11 cellular contexts compared by ENCODE assay signal in the genomic region with DNA sequence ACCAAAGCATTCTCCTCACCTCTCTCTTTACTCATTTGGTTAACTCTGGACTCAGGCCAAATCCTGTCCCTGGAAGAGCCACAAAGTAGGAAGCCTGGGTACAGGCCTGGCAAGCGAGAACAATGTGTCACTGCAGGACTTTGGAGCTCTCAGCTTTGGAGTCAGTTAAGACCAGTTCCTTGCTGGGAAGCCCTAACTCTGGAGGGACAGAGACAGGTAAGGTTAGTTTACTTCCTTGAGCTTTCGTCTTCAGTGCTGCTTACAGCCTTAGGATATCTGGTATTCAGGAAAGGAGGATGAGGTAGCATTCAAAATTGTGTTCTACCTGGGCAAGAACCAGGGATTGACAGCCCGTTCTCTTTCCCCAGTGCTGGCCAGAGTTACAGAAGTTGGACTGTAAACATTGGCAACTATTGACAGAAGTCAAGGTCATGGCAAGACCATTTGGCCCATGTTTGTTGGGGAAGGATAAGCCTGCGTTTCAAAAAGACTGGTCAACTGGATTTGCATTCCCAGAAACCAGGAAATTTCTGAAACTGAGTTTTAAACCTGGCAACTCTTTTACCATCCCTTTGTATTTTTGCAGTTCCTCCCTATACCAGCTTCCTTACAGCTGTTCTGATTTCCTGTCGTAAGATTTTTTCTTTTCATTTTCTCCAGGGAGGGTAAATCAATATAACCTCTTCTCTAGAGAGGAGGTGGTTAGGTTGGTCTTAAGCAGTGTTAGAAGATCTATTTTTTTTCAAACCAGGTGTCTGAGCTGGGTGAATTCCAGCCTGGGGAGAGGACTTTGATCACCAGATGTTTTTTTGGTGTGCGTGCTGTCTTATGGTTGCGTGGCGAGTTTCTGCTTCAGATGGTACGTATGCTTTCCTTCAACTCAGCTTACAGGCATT. TPM values are rescaled to one million over a fixed set of nuclear protein-coding genes. Genes with fewer than 3 reads are reported as not detected.
DNase-seq lines count a peak whose midpoint lies in the region; ATAC-seq and TF ChIP-seq lines count a peak whose summit lies in the region.
"Had no signal": no experiment of that assay in that cellular context is flagged by ENCODE, and none has a peak within 500 bp of the region (broad histone marks: within the 10 kb centered on the region; RNA-seq: fewer than 3 reads in every experiment).

C4BPB (plus strand) TSS at position 130 of the 896 bp plus-strand sequence; CDS start at position 802, 672 bp downstream.

- no peaks in the 10 kb centered on the region for H3K36me3 ChIP-seq in stomach
- H3K36me3 ChIP-seq in esophagus squamous epithelium = no peaks in the 10 kb centered on the region
- H3K36me3 ChIP-seq: thyroid gland had no signal

- ATAC-seq in activated T-cell treated with anti-CD3 and anti-CD28 coated beads, Interleukin-2, amount 50 U/mL, for 72 hours (replicated peaks in 1 of 2) = peak; percentile 51 to 71
- ATAC-seq in right cardiac atrium = peak; percentile 28 to 61

- H3K4me1 Mint-ChIP-seq in activated T-cell treated with anti-CD3 and anti-CD28 coated beads, Interleukin-2, amount 50 U/mL, for 72 hours (ENCODE audit: low read depth) = peaks cover 42% of the 10 kb centered on the region

- TF ChIP-seq POLR2A in stomach (IDR thresholded peaks at IDR 0.05) (no peak), esophagus squamous epithelium (IDR thresholded peaks at IDR 0.05) (no peak)

- no peaks in the 10 kb centered on the region for H3K27me3 Mint-ChIP-seq in activated T-cell treated with anti-CD3 and anti-CD28 coated beads, Interleukin-2, amount 50 U/mL, for 72 hours (ENCODE audit: low read depth)

- H3K27me3 ChIP-seq in right cardiac atrium (ENCODE audit: control insufficient read depth, insufficient read depth) = no peaks in the 10 kb centered on the region
- no peaks in the 10 kb centered on the region for H3K27me3 ChIP-seq in stomach
- no peaks in the 10 kb centered on the region for H3K27me3 ChIP-seq in esophagus squamous epithelium
- H3K27me3 ChIP-seq: thyroid gland had no signal

- peak in 1 of 2 donors; percentile 23 for DNase-seq in activated T-cell treated with anti-CD3 and anti-CD28 coated beads, Interleukin-2, amount 50 U/mL, for 72 hours
- DNase-seq in activated T-cell treated with anti-CD3 and anti-CD28 coated beads, Interleukin-2, amount 50 U/mL, for 1 hour = no peak
- DNase-seq in RPMI8226 (peak; percentile 45), right cardiac atrium (no peak), stomach (peak; percentile 71), NCI-H1105 treated with DMSO at 0.1 percent for 48 hours (lab: John Stamatoyannopoulos, UW) (no peak), NCI-H748 (lab: John Stamatoyannopoulos, UW; ENCODE audit: unreplicated experiment) (no peak), esophagus squamous epithelium (lab: John Stamatoyannopoulos, UW) (no peak)
- DNase-seq: amygdala had no signal

- TF ChIP-seq CTCF in stomach (IDR thresholded peaks at IDR 0.05) (no peak), esophagus squamous epithelium (IDR thresholded peaks at IDR 0.05) (no peak)

- intact Hi-C loops in right cardiac atrium (cut with DNase I) (loop anchor here in 2 of 4 donors (5.0 kb wide), 2 partner anchors 318 to 413 kb away; no protein-coding TSS in a partner anchor), stomach (cut with DNase I; ENCODE audit: low total_unique reads) (no loop called here), esophagus squamous epithelium (cut with DNase I) (loop anchor here (5.0 kb wide), 1 partner anchor 308 kb away; no protein-coding TSS in a partner anchor)

- H3K27ac ChIP-seq in right cardiac atrium (ENCODE audit: low read length) (no peak within 1 kb of the TSS), stomach (peak within 1 kb of the TSS; percentile 69 to 88 (median 77)), esophagus squamous epithelium (no peak within 1 kb of the TSS)
- H3K27ac ChIP-seq: thyroid gland had no signal

- no peaks in the 10 kb centered on the region for H3K9me3 Mint-ChIP-seq in activated T-cell treated with anti-CD3 and anti-CD28 coated beads, Interleukin-2, amount 50 U/mL, for 72 hours

- peak within 1 kb of the TSS; percentile 60 to 71 for H3K4me3 Mint-ChIP-seq in activated T-cell treated with anti-CD3 and anti-CD28 coated beads, Interleukin-2, amount 50 U/mL, for 72 hours

- H3K4me3 ChIP-seq in right cardiac atrium (ENCODE audit: low read length) (no peak within 1 kb of the TSS), stomach (peak within 1 kb of the TSS; percentile 1 to 34 (median 14)), esophagus squamous epithelium (no peak within 1 kb of the TSS)
- H3K4me3 ChIP-seq: thyroid gland had no signal

- H3K4me1 ChIP-seq in right cardiac atrium (ENCODE audit: control insufficient read depth, insufficient read depth, low read length) = no peaks in the 10 kb centered on the region
- peaks cover 7 to 36% (median 16%) of the 10 kb centered on the region in 4 donors for H3K4me1 ChIP-seq in stomach
- no peaks in the 10 kb centered on the region for H3K4me1 ChIP-seq in esophagus squamous epithelium
- H3K4me1 ChIP-seq: thyroid gland had no signal

- 86% methylated on average over 9 of the region's 9 CpGs for WGBS in right cardiac atrium
- whole genome bisulfite sequencing in stomach, 5 donors = 33 to 58% (median 41%) methylated on average over 9 of the region's 9 CpGs
- 73 to 82% methylated on average over 9 of the region's 9 CpGs for WGBS in esophagus squamous epithelium, 2 donors

- H3K27ac Mint-ChIP-seq in activated T-cell treated with anti-CD3 and anti-CD28 coated beads, Interleukin-2, amount 50 U/mL, for 72 hours = peak within 1 kb of the TSS; percentile 64

- H3K36me3 Mint-ChIP-seq in activated T-cell treated with anti-CD3 and anti-CD28 coated beads, Interleukin-2, amount 50 U/mL, for 72 hours (ENCODE audit: insufficient read depth in 2 of 2) = no peaks in the 10 kb centered on the region

- no peak for TF ChIP-seq EP300 in stomach (IDR thresholded peaks at IDR 0.05)

- H3K9me3 ChIP-seq in right cardiac atrium (ENCODE audit: control insufficient read depth, low read length) = no peaks in the 10 kb centered on the region
- no peaks in the 10 kb centered on the region for H3K9me3 ChIP-seq in stomach
- H3K9me3 ChIP-seq in esophagus squamous epithelium = no peaks in the 10 kb centered on the region
- H3K9me3 ChIP-seq: thyroid gland had no signal

RNA-seq across cellular contexts. Expression of gene C4BPB, which starts in this region (rescaled TPM):
- total RNA-seq in activated T-cell treated with anti-CD3 and anti-CD28 coated beads, Interleukin-2, amount 50 U/mL, for 72 hours = 1 to 10 TPM; 2.6 to 7.4 TPM
- total RNA-seq in right cardiac atrium = under 1 TPM in 1 of 4 donors, not detected in 3; 0.43 TPM
- polyA plus RNA-seq in right cardiac atrium = 0.05 TPM
- total RNA-seq in stomach = 1 to 10 TPM in 2 of 5 donors, not detected in 3; 3.5 to 6.2 TPM
- 10 to 100 TPM in 2 of 3 donors, 1 to 10 TPM in 1; 8.5 to 18.9 (median 14.8) TPM for polyA plus RNA-seq in stomach
- under 1 TPM in 1 of 4 donors, not detected in 3; 0.38 TPM for total RNA-seq in esophagus squamous epithelium
- total RNA-seq: glomerular endothelial cell, thyroid gland had no signal

Comparison
In these comparisons a context has a peak if more than half of its experiments do, and no peak if none do; other contexts are left out.
1. Peak in ATAC-seq in right cardiac atrium; RNA of the gene not detected or under 1 TPM.
2. DNase-seq: peak in RPMI8226 (single experiment) and stomach (single experiment); none in activated T-cell treated with anti-CD3 and anti-CD28 coated beads, Interleukin-2, amount 50 U/mL, for 1 hour (single experiment), right cardiac atrium (0 of 3), NCI-H1105 treated with DMSO at 0.1 percent for 48 hours (single experiment), NCI-H748 (single experiment) and esophagus squamous epithelium (single experiment).
3. H3K27ac ChIP-seq: peak in stomach (5 of 5); none in right cardiac atrium (single experiment) and esophagus squamous epithelium (0 of 4).
4. H3K4me3 ChIP-seq: peak in stomach (4 of 4); none in right cardiac atrium (single experiment) and esophagus squamous epithelium (0 of 4).